Comparison of ENCODE assay signal across 1 cellular context in the genomic region with DNA sequence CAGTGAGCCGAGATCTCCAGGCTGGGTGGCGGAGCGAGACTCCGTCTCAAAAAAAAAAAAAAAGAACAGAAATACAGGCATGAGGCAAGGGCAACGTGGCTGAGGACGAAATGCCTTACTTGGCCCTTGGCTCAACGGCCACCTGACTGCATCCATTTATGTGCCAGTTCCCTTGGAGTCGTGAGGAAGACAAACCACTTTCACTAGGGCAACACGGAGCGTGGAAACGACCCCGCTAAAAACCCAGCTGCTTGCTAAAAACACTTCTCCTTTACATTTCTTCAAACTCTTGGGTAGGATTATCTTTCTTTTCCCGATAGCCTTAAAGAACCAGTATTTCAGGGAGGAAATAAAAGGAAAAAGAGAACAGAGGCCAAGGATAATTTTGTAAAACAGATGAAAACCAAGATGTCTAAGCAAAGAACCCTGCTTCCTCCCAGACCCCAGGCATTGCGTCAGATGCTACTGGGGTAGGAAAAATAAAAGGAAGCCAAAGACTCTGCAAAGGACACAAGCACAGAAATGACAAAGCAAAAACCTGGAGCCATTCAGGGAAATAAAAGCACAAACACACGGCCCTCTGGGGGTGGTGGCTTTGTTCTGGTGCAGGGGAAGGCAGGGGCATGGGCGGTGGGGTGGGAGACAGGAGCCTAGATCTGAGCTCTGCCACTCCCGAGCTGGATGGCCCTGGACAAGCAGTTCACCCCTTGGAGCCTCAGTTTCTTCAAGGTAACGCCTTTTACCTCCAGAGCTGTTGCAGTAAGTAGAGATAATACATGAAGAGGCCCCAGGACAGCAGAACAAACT.
TF ChIP-seq lines count a peak whose summit lies in the region.

No MANE protein-coding gene starts in this region.

TF ChIP-seq in GM23338, 12 proteins besides CTCF, POLR2A, EP300 and RAD21 (continued from another document):
- TF ChIP-seq ZNF462 (CRISPR knock-in tag; IDR thresholded peaks at IDR 0.05) (no peak), ZNF331 (CRISPR knock-in tag; IDR thresholded peaks at IDR 0.05; ENCODE audit: low read depth) (no peak), EZH2phosphoT487 (IDR thresholded peaks at IDR 0.05; ENCODE audit: unreplicated experiment) (no peak), JUNB (IDR thresholded peaks at IDR 0.05; ENCODE audit: unreplicated experiment) (no peak), EZH2 (IDR thresholded peaks at IDR 0.05; ENCODE audit: low read depth, unreplicated experiment) (no peak), ZNF114 (CRISPR knock-in tag; IDR thresholded peaks at IDR 0.05) (no peak)
- TF ChIP-seq, protein P1, sequence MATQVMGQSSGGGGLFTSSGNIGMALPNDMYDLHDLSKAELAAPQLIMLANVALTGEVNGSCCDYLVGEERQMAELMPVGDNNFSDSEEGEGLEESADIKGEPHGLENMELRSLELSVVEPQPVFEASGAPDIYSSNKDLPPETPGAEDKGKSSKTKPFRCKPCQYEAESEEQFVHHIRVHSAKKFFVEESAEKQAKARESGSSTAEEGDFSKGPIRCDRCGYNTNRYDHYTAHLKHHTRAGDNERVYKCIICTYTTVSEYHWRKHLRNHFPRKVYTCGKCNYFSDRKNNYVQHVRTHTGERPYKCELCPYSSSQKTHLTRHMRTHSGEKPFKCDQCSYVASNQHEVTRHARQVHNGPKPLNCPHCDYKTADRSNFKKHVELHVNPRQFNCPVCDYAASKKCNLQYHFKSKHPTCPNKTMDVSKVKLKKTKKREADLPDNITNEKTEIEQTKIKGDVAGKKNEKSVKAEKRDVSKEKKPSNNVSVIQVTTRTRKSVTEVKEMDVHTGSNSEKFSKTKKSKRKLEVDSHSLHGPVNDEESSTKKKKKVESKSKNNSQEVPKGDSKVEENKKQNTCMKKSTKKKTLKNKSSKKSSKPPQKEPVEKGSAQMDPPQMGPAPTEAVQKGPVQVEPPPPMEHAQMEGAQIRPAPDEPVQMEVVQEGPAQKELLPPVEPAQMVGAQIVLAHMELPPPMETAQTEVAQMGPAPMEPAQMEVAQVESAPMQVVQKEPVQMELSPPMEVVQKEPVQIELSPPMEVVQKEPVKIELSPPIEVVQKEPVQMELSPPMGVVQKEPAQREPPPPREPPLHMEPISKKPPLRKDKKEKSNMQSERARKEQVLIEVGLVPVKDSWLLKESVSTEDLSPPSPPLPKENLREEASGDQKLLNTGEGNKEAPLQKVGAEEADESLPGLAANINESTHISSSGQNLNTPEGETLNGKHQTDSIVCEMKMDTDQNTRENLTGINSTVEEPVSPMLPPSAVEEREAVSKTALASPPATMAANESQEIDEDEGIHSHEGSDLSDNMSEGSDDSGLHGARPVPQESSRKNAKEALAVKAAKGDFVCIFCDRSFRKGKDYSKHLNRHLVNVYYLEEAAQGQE (IDR thresholded peaks at IDR 0.05; ENCODE audit: unreplicated experiment) = no peak
TF ChIP-seq in GM23338: peak in this region for 0.
